In the genomic region with DNA sequence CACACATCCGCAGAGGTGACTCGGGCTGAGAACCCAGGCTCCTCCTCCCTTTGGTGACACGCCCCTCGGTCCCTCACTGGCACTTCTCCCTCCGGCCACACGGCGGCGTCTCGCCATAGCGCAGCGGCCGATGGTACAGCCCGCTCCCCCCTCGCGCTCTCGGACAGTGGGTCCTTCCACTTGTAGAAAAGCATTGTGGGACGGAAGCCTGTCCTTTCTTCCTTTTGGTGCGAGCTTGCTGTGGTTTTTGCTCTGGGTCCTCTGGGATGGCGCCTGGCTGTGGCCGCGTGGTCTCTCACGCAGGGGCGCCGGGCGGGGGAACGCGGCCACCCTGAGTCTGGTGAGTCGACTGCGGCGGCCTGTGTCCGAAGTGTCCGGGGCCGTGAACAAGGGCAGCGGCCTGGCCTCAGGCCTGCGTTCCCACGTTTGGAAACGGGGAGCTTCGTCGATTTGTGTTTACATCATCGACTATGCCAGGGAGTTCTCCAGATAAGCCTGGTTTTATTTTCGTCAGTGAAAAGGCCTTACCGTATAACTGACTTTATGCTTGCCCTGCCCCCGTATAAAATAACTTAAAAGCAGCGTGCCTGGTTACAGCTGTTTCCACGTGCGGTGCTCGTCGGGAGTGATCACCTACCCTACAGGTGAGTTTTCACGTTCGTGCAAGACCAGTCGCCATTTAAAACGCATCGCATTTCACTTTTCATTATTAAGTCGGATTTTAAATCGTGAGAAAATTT, we compare ENCODE assay signal across 1 cellular context.
A peak's percentile ranks its signal among the peaks of the same experiment; 100 is the strongest.
TF ChIP-seq lines count a peak whose summit lies in the region.

No MANE protein-coding gene starts in this region.

TF ChIP-seq in HepG2, 621 proteins besides CTCF, POLR2A, EP300 and RAD21 (continued from another document and continues in another):
- TF ChIP-seq U2AF2 (IDR thresholded peaks at IDR 0.05; ENCODE audit: low read depth, low read length), result peak; percentile 62; the same call in 1 of the 2 replicates
- TF ChIP-seq, protein P1, sequence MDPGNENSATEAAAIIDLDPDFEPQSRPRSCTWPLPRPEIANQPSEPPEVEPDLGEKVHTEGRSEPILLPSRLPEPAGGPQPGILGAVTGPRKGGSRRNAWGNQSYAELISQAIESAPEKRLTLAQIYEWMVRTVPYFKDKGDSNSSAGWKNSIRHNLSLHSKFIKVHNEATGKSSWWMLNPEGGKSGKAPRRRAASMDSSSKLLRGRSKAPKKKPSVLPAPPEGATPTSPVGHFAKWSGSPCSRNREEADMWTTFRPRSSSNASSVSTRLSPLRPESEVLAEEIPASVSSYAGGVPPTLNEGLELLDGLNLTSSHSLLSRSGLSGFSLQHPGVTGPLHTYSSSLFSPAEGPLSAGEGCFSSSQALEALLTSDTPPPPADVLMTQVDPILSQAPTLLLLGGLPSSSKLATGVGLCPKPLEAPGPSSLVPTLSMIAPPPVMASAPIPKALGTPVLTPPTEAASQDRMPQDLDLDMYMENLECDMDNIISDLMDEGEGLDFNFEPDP (CRISPR knock-in tag; conservative IDR thresholded peaks at IDR 0.05), result 0 out of 2 replicates have a peak, but pooled peaks have one; percentile 71
- TF ChIP-seq, protein P2, sequence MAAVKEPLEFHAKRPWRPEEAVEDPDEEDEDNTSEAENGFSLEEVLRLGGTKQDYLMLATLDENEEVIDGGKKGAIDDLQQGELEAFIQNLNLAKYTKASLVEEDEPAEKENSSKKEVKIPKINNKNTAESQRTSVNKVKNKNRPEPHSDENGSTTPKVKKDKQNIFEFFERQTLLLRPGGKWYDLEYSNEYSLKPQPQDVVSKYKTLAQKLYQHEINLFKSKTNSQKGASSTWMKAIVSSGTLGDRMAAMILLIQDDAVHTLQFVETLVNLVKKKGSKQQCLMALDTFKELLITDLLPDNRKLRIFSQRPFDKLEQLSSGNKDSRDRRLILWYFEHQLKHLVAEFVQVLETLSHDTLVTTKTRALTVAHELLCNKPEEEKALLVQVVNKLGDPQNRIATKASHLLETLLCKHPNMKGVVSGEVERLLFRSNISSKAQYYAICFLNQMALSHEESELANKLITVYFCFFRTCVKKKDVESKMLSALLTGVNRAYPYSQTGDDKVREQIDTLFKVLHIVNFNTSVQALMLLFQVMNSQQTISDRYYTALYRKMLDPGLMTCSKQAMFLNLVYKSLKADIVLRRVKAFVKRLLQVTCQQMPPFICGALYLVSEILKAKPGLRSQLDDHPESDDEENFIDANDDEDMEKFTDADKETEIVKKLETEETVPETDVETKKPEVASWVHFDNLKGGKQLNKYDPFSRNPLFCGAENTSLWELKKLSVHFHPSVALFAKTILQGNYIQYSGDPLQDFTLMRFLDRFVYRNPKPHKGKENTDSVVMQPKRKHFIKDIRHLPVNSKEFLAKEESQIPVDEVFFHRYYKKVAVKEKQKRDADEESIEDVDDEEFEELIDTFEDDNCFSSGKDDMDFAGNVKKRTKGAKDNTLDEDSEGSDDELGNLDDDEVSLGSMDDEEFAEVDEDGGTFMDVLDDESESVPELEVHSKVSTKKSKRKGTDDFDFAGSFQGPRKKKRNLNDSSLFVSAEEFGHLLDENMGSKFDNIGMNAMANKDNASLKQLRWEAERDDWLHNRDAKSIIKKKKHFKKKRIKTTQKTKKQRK (IDR thresholded peaks at IDR 0.05; ENCODE audit: low read length), result no peak
- no peak for TF ChIP-seq KAT2B (IDR thresholded peaks at IDR 0.05; ENCODE audit: borderline replicate concordance, low read depth, low read length)
- TF ChIP-seq PLRG1 (conservative IDR thresholded peaks at IDR 0.05), result no peak
- TF ChIP-seq ZNF841 (CRISPR knock-in tag; IDR thresholded peaks at IDR 0.05; ENCODE audit: borderline replicate concordance), result no peak
- peak; percentile 65; the same call in 1 of the 2 replicates for TF ChIP-seq GATA4 (IDR thresholded peaks at IDR 0.05; ENCODE audit: borderline replicate concordance, low read depth)
- peak; percentile 88 for TF ChIP-seq KDM4B (CRISPR knock-in tag; IDR thresholded peaks at IDR 0.05)
- TF ChIP-seq, protein P3, sequence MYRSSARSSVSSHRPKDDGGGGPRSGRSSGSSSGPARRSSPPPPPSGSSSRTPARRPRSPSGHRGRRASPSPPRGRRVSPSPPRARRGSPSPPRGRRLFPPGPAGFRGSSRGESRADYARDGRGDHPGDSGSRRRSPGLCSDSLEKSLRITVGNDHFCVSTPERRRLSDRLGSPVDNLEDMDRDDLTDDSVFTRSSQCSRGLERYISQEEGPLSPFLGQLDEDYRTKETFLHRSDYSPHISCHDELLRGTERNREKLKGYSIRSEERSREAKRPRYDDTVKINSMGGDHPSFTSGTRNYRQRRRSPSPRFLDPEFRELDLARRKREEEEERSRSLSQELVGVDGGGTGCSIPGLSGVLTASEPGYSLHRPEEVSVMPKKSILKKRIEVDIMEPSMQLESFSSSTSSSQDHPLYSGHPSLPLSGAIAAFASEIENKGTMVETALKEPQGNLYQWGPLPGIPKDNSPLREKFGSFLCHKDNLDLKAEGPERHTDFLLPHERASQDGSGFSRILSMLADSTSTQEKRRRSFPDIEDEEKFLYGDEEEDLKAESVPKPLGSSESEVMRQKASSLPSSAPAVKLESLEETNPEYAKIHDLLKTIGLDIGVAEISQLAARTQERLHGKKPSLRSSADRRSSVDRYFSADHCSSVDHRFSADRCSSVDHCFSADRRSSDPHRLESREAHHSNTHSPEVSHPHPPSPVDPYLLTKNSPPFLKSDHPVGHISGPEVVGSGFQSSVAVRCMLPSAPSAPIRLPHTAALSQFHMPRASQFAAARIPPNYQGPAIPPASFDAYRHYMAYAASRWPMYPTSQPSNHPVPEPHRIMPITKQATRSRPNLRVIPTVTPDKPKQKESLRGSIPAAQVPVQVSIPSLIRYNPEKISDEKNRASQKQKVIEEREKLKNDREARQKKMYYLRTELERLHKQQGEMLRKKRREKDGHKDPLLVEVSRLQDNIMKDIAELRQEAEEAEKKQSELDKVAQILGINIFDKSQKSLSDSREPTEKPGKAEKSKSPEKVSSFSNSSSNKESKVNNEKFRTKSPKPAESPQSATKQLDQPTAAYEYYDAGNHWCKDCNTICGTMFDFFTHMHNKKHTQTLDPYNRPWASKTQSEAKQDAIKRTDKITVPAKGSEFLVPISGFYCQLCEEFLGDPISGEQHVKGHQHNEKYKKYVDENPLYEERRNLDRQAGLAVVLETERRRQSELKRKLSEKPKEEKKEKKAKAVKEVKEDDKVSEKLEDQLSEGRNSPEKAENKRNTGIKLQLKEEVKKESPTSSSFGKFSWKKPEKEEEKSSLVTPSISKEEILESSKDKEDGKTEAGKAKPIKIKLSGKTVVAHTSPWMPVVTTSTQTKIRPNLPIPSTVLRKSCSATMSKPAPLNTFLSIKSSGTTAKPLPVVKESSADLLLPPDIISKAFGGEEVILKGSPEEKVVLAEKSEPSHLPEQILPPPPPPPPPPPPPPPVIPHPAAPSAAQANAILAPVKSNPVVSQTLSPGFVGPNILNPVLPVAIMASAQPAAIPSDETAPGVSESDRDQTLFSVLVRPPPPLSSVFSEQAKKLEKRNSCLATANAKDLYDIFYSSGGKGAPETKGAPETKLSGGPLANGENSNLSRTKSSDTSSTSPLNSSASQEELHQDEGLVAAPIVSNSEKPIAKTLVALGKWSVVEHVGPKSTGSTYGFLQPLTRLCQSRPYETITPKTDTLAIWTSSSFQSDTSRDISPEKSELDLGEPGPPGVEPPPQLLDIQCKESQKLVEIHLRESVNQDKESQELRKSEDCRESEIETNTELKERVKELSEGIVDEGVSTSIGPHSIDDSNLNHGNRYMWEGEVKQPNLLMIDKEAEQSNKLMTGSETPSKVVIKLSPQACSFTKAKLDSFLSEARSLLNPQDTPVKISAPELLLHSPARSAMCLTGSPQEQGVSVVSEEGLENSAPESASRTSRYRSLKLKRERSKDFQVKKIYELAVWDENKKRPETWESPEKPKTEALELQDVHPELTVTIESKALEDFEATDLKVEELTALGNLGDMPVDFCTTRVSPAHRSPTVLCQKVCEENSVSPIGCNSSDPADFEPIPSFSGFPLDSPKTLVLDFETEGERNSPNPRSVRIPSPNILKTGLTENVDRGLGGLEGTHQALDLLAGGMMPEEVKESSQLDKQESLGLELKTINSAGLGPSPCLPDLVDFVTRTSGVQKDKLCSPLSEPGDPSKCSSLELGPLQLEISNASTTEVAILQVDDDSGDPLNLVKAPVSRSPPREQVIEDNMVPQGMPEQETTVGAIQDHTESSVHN (CRISPR knock-in tag; IDR thresholded peaks at IDR 0.05), result no peak; the same call in 1 of the 2 replicates
- TF ChIP-seq NFKBIZ (CRISPR knock-in tag; IDR thresholded peaks at IDR 0.05), result peak; percentile 92
- TF ChIP-seq, protein P4, sequence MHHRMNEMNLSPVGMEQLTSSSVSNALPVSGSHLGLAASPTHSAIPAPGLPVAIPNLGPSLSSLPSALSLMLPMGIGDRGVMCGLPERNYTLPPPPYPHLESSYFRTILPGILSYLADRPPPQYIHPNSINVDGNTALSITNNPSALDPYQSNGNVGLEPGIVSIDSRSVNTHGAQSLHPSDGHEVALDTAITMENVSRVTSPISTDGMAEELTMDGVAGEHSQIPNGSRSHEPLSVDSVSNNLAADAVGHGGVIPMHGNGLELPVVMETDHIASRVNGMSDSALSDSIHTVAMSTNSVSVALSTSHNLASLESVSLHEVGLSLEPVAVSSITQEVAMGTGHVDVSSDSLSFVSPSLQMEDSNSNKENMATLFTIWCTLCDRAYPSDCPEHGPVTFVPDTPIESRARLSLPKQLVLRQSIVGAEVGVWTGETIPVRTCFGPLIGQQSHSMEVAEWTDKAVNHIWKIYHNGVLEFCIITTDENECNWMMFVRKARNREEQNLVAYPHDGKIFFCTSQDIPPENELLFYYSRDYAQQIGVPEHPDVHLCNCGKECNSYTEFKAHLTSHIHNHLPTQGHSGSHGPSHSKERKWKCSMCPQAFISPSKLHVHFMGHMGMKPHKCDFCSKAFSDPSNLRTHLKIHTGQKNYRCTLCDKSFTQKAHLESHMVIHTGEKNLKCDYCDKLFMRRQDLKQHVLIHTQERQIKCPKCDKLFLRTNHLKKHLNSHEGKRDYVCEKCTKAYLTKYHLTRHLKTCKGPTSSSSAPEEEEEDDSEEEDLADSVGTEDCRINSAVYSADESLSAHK (CRISPR knock-in tag; IDR thresholded peaks at IDR 0.05; ENCODE audit: borderline replicate concordance), result no peak
- TF ChIP-seq ARNTL (CRISPR knock-in tag; IDR thresholded peaks at IDR 0.05), result peak; percentile 63
- TF ChIP-seq AGO1 (IDR thresholded peaks at IDR 0.05; ENCODE audit: low read depth, low read length, poor library complexity, severe bottlenecking), result peak; percentile 73
- TF ChIP-seq KAT7 (CRISPR knock-in tag; IDR thresholded peaks at IDR 0.05; ENCODE audit: borderline replicate concordance), result peak; percentile 78
- peak; percentile 92; the same call in 1 of the 2 replicates for TF ChIP-seq ZNF678 (CRISPR knock-in tag; IDR thresholded peaks at IDR 0.05)
- TF ChIP-seq ZNF570 (CRISPR knock-in tag; IDR thresholded peaks at IDR 0.05; ENCODE audit: borderline replicate concordance), result 0 out of 2 replicates have a peak, but pooled peaks have one; percentile 70
- TF ChIP-seq, protein P5, sequence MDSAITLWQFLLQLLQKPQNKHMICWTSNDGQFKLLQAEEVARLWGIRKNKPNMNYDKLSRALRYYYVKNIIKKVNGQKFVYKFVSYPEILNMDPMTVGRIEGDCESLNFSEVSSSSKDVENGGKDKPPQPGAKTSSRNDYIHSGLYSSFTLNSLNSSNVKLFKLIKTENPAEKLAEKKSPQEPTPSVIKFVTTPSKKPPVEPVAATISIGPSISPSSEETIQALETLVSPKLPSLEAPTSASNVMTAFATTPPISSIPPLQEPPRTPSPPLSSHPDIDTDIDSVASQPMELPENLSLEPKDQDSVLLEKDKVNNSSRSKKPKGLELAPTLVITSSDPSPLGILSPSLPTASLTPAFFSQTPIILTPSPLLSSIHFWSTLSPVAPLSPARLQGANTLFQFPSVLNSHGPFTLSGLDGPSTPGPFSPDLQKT (CRISPR knock-in tag; IDR thresholded peaks at IDR 0.05; ENCODE audit: borderline replicate concordance), result no peak
- TF ChIP-seq HOXA3 (CRISPR knock-in tag; IDR thresholded peaks at IDR 0.05), result peak; percentile 80
- TF ChIP-seq ERF (CRISPR knock-in tag; IDR thresholded peaks at IDR 0.05), result peak; percentile 97
- TF ChIP-seq KLF9 (CRISPR knock-in tag; IDR thresholded peaks at IDR 0.05; ENCODE audit: low read depth), result peak; percentile 90
- TF ChIP-seq, protein P6, sequence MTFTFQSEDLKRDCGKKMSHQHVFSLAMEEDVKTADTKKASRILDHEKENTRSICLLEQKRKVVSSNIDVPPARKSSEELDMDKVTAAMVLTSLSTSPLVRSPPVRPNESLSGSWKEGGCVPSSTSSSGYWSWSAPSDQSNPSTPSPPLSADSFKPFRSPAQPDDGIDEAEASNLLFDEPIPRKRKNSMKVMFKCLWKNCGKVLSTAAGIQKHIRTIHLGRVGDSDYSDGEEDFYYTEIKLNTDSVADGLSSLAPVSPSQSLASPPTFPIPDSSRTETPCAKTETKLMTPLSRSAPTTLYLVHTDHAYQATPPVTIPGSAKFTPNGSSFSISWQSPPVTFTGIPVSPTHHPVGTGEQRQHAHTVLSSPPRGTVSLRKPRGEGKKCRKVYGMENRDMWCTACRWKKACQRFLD (CRISPR knock-in tag; IDR thresholded peaks at IDR 0.05; ENCODE audit: borderline replicate concordance), result peak; percentile 94
- TF ChIP-seq CENPX (CRISPR knock-in tag; IDR thresholded peaks at IDR 0.05), result no peak
- 0 out of 4 replicates have a peak, but pooled peaks of 1 of the 2 experiments have one; percentile 0 for TF ChIP-seq MAFK (conservative IDR thresholded peaks at IDR 0.05 in 1 of 2, IDR thresholded peaks at IDR 0.05 in 1 of 2; ENCODE audit: low read length in 2 of 2)
- TF ChIP-seq ZNF878 (CRISPR knock-in tag; IDR thresholded peaks at IDR 0.05), result peak; percentile 60
- TF ChIP-seq ZNF331 (CRISPR knock-in tag; IDR thresholded peaks at IDR 0.05), result peak; percentile 93
- peak; percentile 86; the same call in 1 of the 2 replicates for TF ChIP-seq SRY (CRISPR knock-in tag; IDR thresholded peaks at IDR 0.05)
- no peak for TF ChIP-seq ZFYVE20 (CRISPR knock-in tag; IDR thresholded peaks at IDR 0.05; ENCODE audit: borderline replicate concordance, low read depth)
- TF ChIP-seq JUN (CRISPR knock-in tag; IDR thresholded peaks at IDR 0.05), result peak; percentile 26; the same call in 1 of the 2 replicates
- TF ChIP-seq, protein P7, sequence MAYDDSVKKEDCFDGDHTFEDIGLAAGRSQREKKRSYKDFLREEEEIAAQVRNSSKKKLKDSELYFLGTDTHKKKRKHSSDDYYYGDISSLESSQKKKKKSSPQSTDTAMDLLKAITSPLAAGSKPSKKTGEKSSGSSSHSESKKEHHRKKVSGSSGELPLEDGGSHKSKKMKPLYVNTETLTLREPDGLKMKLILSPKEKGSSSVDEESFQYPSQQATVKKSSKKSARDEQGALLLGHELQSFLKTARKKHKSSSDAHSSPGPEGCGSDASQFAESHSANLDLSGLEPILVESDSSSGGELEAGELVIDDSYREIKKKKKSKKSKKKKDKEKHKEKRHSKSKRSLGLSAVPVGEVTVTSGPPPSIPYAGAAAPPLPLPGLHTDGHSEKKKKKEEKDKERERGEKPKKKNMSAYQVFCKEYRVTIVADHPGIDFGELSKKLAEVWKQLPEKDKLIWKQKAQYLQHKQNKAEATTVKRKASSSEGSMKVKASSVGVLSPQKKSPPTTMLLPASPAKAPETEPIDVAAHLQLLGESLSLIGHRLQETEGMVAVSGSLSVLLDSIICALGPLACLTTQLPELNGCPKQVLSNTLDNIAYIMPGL (CRISPR knock-in tag; IDR thresholded peaks at IDR 0.05; ENCODE audit: borderline replicate concordance in 1 of 2, low read depth in 1 of 2), result peak; percentile 96
- peak; percentile 72; the same call in 1 of the 2 replicates for TF ChIP-seq FOXJ3 (CRISPR knock-in tag; IDR thresholded peaks at IDR 0.05; ENCODE audit: borderline replicate concordance)
- TF ChIP-seq SPEN (CRISPR knock-in tag; IDR thresholded peaks at IDR 0.05; ENCODE audit: low read depth), result peak; percentile 98
